ENCODE assay signal across 8 cellular contexts in the genomic region with DNA sequence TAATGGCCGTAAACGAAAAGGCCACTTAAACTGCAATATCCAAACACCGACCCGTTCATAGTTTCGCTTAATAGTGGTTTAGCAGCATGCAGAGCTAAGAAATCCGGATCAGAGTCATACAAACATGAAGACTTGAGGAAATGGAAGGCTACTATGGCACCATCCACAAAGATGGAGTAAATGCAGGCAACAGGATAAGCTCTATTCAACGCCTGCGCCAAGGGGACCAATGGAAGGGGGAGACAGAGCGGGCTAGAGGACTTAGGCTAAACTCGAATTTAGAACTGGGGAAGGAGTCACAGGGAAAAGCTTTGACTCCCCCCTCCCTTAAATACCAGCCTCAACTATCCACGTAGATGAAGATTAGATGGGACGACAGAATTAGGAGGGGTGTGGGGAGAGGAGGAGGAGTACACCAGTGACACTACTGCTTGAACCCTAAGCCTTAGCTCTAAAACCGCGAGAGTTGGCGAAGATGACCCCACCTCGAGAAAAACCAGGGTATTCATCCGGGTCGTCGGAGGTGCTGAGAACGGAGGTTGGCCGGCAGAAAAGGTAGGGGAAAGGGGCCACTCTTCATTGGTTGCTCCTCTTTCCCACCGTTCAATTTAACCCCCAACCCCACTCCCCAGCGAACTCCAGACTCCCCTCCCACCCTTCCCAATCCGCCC. TPM values are rescaled to one million over a fixed set of nuclear protein-coding genes. Genes with fewer than 3 reads are reported as not detected.
DNase-seq lines count a peak whose midpoint lies in the region; ATAC-seq, FAIRE-seq and TF ChIP-seq lines count a peak whose summit lies in the region.

No MANE protein-coding gene starts in this region.

- H3K27ac Mint-ChIP-seq in activated CD4-positive, alpha-beta memory T cell treated with anti-CD3 and anti-CD28 coated beads, Interleukin-2, amount 10 ng/mL, durations not matched to agents 7 days and 5 days: peak overlapping the region; percentile 95

- H3K4me3 ChIP-seq in neutrophil (ENCODE audit: low read depth in 1 of 2, low read length in 1 of 2): peak overlapping the region; percentile 67 to 81

- no peak for FAIRE-seq in frontal cortex (lab: Jason Lieb, UNC)

- CTCF ChIA-PET in activated CD4-positive, alpha-beta memory T cell treated with anti-CD3 and anti-CD28 coated beads, Interleukin-2, amount 10 ng/mL, durations not matched to agents 7 days and 5 days (lab: Charles Lee): interaction anchor here (0.7 to 1.5 kb wide), 3 partner anchors 11 to 149 kb away, joined by 3 to 6 read pairs (median 3); no protein-coding TSS in a partner anchor

- POLR2A ChIA-PET in activated CD4-positive, alpha-beta memory T cell treated with anti-CD3 and anti-CD28 coated beads, Interleukin-2, amount 10 ng/mL, durations not matched to agents 7 days and 5 days (lab: Charles Lee): interaction anchor here (0.6 to 7.3 kb wide), 20 partner anchors 8 to 958 kb away, joined by 3 to 398 read pairs (median 4); partner anchors contain the start of genes PHF8, RIBC1 and SMC1A

- H3K9me3 ChIP-seq in neutrophil: no peaks in the 10 kb centered on the region

- peaks cover 49% of the 10 kb centered on the region for H3K36me3 Mint-ChIP-seq in activated CD4-positive, alpha-beta memory T cell treated with anti-CD3 and anti-CD28 coated beads, Interleukin-2, amount 10 ng/mL, durations not matched to agents 7 days and 5 days (ENCODE audit: low read depth)

- DNase-seq in GM10266 (ENCODE audit: extremely low spot score): peak; percentile 7
- peak; percentile 52 for DNase-seq in NCI-H524 (lab: John Stamatoyannopoulos, UW)
- DNase-seq in activated CD4-positive, alpha-beta memory T cell treated with anti-CD3 and anti-CD28 coated beads, Interleukin-2, amount 10 ng/mL, durations not matched to agents 7 days and 5 days: peak; percentile 53
- DNase-seq in fibroblast of gingiva (ENCODE audit: low read depth): peak; percentile 39
- no peak for DNase-seq in frontal cortex (ENCODE audit: low spot score in 2 of 2)

- H3K27ac ChIP-seq in 22Rv1 (peak overlapping the region; percentile 93), neutrophil (peak overlapping the region; percentile 91)

- no peak for TF ChIP-seq CTCF in 22Rv1 (IDR thresholded peaks at IDR 0.05)
- no peak for TF ChIP-seq CTCF in GM10266 (IDR thresholded peaks at IDR 0.05; ENCODE audit: control insufficient read depth, insufficient read depth, low read depth, missing control alignments)
- TF ChIP-seq CTCF in neutrophil (IDR thresholded peaks at IDR 0.05): no peak

- peak overlapping the region; percentile 90 for H3K4me3 Mint-ChIP-seq in activated CD4-positive, alpha-beta memory T cell treated with anti-CD3 and anti-CD28 coated beads, Interleukin-2, amount 10 ng/mL, durations not matched to agents 7 days and 5 days

- H3K9me3 Mint-ChIP-seq in activated CD4-positive, alpha-beta memory T cell treated with anti-CD3 and anti-CD28 coated beads, Interleukin-2, amount 10 ng/mL, durations not matched to agents 7 days and 5 days: no peaks in the 10 kb centered on the region

- H3K27me3 Mint-ChIP-seq in activated CD4-positive, alpha-beta memory T cell treated with anti-CD3 and anti-CD28 coated beads, Interleukin-2, amount 10 ng/mL, durations not matched to agents 7 days and 5 days: no peaks in the 10 kb centered on the region

- H3K4me1 ChIP-seq in neutrophil (ENCODE audit: control insufficient read depth in 1 of 2, insufficient read depth in 1 of 2, low read depth in 1 of 2, low read length in 1 of 2): peaks cover 28 to 33% of the 10 kb centered on the region in 2 experiments

- H3K36me3 ChIP-seq in neutrophil: no peaks in the 10 kb centered on the region

- H3K27me3 ChIP-seq in neutrophil: no peaks in the 10 kb centered on the region

- peaks cover 47% of the 10 kb centered on the region for H3K4me1 Mint-ChIP-seq in activated CD4-positive, alpha-beta memory T cell treated with anti-CD3 and anti-CD28 coated beads, Interleukin-2, amount 10 ng/mL, durations not matched to agents 7 days and 5 days

- ATAC-seq in GM18511 (IDR thresholded peaks at IDR 0.05; ENCODE audit: unreplicated experiment): no peak

RNA-seq across cellular contexts. Expression of gene HUWE1, which starts 3.5 kb away (rescaled TPM):
- total RNA-seq in activated CD4-positive, alpha-beta memory T cell treated with anti-CD3 and anti-CD28 coated beads, Interleukin-2, amount 10 ng/mL, durations not matched to agents 7 days and 5 days: 100 to 1,000 TPM; 213 to 237 TPM
- 83.2 TPM for total RNA-seq in frontal cortex

Comparison
In these comparisons a context has a peak if more than half of its experiments do, and no peak if none do; other contexts are left out.
1. DNase-seq: peak in GM10266 (single experiment), NCI-H524 (2 of 2), activated CD4-positive, alpha-beta memory T cell treated with anti-CD3 and anti-CD28 coated beads, Interleukin-2, amount 10 ng/mL, durations not matched to agents 7 days and 5 days (single experiment) and fibroblast of gingiva (single experiment); none in frontal cortex (0 of 2).